In genomic region chr7:96181174-96181573, GRCh38 we compare ENCODE assay signal across 16 cellular contexts.
DNase-seq lines count a peak whose midpoint lies in the region; ATAC-seq and TF ChIP-seq lines count a peak whose summit lies in the region.
"Had no signal": no experiment of that assay in that cellular context is flagged by ENCODE, and none has a peak within 500 bp of the region (broad histone marks: within the 10 kb centered on the region; RNA-seq: fewer than 3 reads in every experiment).

No MANE protein-coding gene starts in this region.

- no peaks in the 10 kb centered on the region for H3K79me2 ChIP-seq in GM23338 (replicated peaks; ENCODE audit: insufficient read depth)

- no peak overlapping the region for H3K27ac Mint-ChIP-seq in GM23338
- H3K27ac Mint-ChIP-seq in CD14-positive monocyte = no peak overlapping the region
- no peak overlapping the region for H3K27ac Mint-ChIP-seq in activated CD8-positive, alpha-beta memory T cell treated with anti-CD3 and anti-CD28 coated beads, Interleukin-2, amount 10 ng/mL, durations not matched to agents 7 days and 5 days
- H3K27ac Mint-ChIP-seq: CD8-positive, alpha-beta T cell had no signal

- DNase-seq in GM23338 (ENCODE audit: low spot score) (no peak), cardiac fibroblast (ENCODE audit: low read depth in 2 of 2) (peak; percentile 6 to 29), mesenchymal stem cell (no peak), CD14-positive monocyte (ENCODE audit: low spot score) (no peak), A172 (ENCODE audit: low spot score) (no peak)
- DNase-seq in activated CD8-positive, alpha-beta memory T cell treated with anti-CD3 and anti-CD28 coated beads, Interleukin-2, amount 10 ng/mL, durations not matched to agents 7 days and 5 days = no peak
- DNase-seq: BE2C; CD8-positive, alpha-beta T cell; COR-L47; DMS153; DMS79 treated with DMSO at 0.1 percent for 48 hours; EL had no signal

- H3K4me3 Mint-ChIP-seq in GM23338 = no peak overlapping the region
- no peak overlapping the region for H3K4me3 Mint-ChIP-seq in CD14-positive monocyte
- no peak overlapping the region for H3K4me3 Mint-ChIP-seq in activated CD8-positive, alpha-beta memory T cell treated with anti-CD3 and anti-CD28 coated beads, Interleukin-2, amount 10 ng/mL, durations not matched to agents 7 days and 5 days
- H3K4me3 Mint-ChIP-seq: CD8-positive, alpha-beta T cell had no signal

- H3K9ac ChIP-seq in HUES48 (ENCODE audit: low read depth, low read length) = no peak overlapping the region
- H3K9ac ChIP-seq in mesenchymal stem cell (ENCODE audit: low read length) = no peak overlapping the region

- peaks cover 24% of the 10 kb centered on the region for H3K4me1 ChIP-seq in GM23338 (ENCODE audit: insufficient read depth)
- peaks cover 41% of the 10 kb centered on the region for H3K4me1 ChIP-seq in HUES48 (ENCODE audit: control insufficient read depth, insufficient read depth, low read length)
- peaks cover 1% of the 10 kb centered on the region for H3K4me1 ChIP-seq in mesenchymal stem cell (ENCODE audit: control insufficient read depth, insufficient read depth, low read depth, low read length)
- H3K4me1 ChIP-seq: A549 had no signal

- H3K9me3 Mint-ChIP-seq in GM23338 (no peaks in the 10 kb centered on the region), CD14-positive monocyte (no peaks in the 10 kb centered on the region)
- no peaks in the 10 kb centered on the region for H3K9me3 Mint-ChIP-seq in activated CD8-positive, alpha-beta memory T cell treated with anti-CD3 and anti-CD28 coated beads, Interleukin-2, amount 10 ng/mL, durations not matched to agents 7 days and 5 days (ENCODE audit: low read depth)
- H3K9me3 Mint-ChIP-seq: CD8-positive, alpha-beta T cell had no signal

- no peaks in the 10 kb centered on the region for H3K36me3 ChIP-seq in GM23338 (ENCODE audit: insufficient read depth)
- H3K36me3 ChIP-seq in HUES48 (ENCODE audit: control insufficient read depth, insufficient read depth, low read length) = peaks cover 31% of the 10 kb centered on the region
- peaks cover 11 to 57% of the 10 kb centered on the region in 2 experiments for H3K36me3 ChIP-seq in mesenchymal stem cell (ENCODE audit: control insufficient read depth in 1 of 2, insufficient read depth in 2 of 2, low read depth in 1 of 2, low read length in 2 of 2)

- TF ChIP-seq CTCF in GM23338 (conservative IDR thresholded peaks at IDR 0.05; ENCODE audit: low read depth in 2 of 2) (no peak), cardiac fibroblast (IDR thresholded peaks at IDR 0.05; ENCODE audit: low read depth, low read length) (no peak), CD14-positive monocyte (IDR thresholded peaks at IDR 0.05) (no peak)

- H2BK12ac ChIP-seq in mesenchymal stem cell (ENCODE audit: low read length in 2 of 2) = no peak overlapping the region

- no peak overlapping the region for H4K91ac ChIP-seq in mesenchymal stem cell (ENCODE audit: low read length)

- peaks cover 38% of the 10 kb centered on the region; the same call in 2 of the 3 replicates for H3K4me1 Mint-ChIP-seq in GM23338
- H3K4me1 Mint-ChIP-seq in CD14-positive monocyte = no peaks in the 10 kb centered on the region
- H3K4me1 Mint-ChIP-seq in activated CD8-positive, alpha-beta memory T cell treated with anti-CD3 and anti-CD28 coated beads, Interleukin-2, amount 10 ng/mL, durations not matched to agents 7 days and 5 days = no peaks in the 10 kb centered on the region

- H3K79me1 ChIP-seq in mesenchymal stem cell (replicated peaks; ENCODE audit: low read length, poor library complexity, severe bottlenecking) = peaks cover 1% of the 10 kb centered on the region

- H3K27ac ChIP-seq in GM23338 (ENCODE audit: low read depth) (no peak overlapping the region), HUES48 (ENCODE audit: low read depth, low read length) (peak overlapping the region; percentile 86), mesenchymal stem cell (ENCODE audit: low read length, poor library complexity, severe bottlenecking) (no peak overlapping the region)
- H3K27ac ChIP-seq: A549, C4-2B had no signal

- peaks cover 2% of the 10 kb centered on the region for H3K27me3 Mint-ChIP-seq in GM23338 (ENCODE audit: insufficient read depth, low read depth, poor library complexity)
- H3K27me3 Mint-ChIP-seq in CD14-positive monocyte (ENCODE audit: low read depth in 3 of 3) = no peaks in the 10 kb centered on the region
- no peaks in the 10 kb centered on the region for H3K27me3 Mint-ChIP-seq in activated CD8-positive, alpha-beta memory T cell treated with anti-CD3 and anti-CD28 coated beads, Interleukin-2, amount 10 ng/mL, durations not matched to agents 7 days and 5 days

- CTCF ChIA-PET in activated CD8-positive, alpha-beta memory T cell treated with anti-CD3 and anti-CD28 coated beads, Interleukin-2, amount 10 ng/mL, durations not matched to agents 7 days and 5 days (lab: Charles Lee) = no interaction called here

- H3K14ac ChIP-seq in mesenchymal stem cell (ENCODE audit: low read length in 2 of 2) = no peak overlapping the region

- no peaks in the 10 kb centered on the region for H3K9me3 ChIP-seq in HUES48 (ENCODE audit: control insufficient read depth, insufficient read depth, low read length)
- H3K9me3 ChIP-seq in mesenchymal stem cell (ENCODE audit: control insufficient read depth, low read length) = no peaks in the 10 kb centered on the region
- H3K9me3 ChIP-seq: A549, BE2C had no signal

- H4K8ac ChIP-seq in mesenchymal stem cell (ENCODE audit: low read length) = no peak overlapping the region

- H3K4me2 ChIP-seq in GM23338 (0 out of 2 replicates have a peak overlapping the region, but pooled peaks have one; percentile 14), mesenchymal stem cell (ENCODE audit: low read length, poor library complexity, severe bottlenecking) (no peak overlapping the region)
- H3K4me2 ChIP-seq: A549 had no signal

- peaks cover 5% of the 10 kb centered on the region; the same call in 1 of the 2 replicates for H4K20me1 ChIP-seq in GM23338 (replicated peaks; ENCODE audit: insufficient read depth)

- H3K9me2 ChIP-seq in GM23338 (ENCODE audit: insufficient read depth) = no peaks in the 10 kb centered on the region

- WGBS in mesenchymal stem cell = 90% methylated on average over 1 of the region's 3 CpGs

- intact Hi-C loops in CD14-positive monocyte (cut with micrococcal nuclease) = no loop called here

- no peak overlapping the region for H2AK5ac ChIP-seq in mesenchymal stem cell (ENCODE audit: low read length, severe bottlenecking)

- no peak overlapping the region for H2BK15ac ChIP-seq in mesenchymal stem cell (ENCODE audit: low read depth, poor library complexity, severe bottlenecking)

- no peak overlapping the region for H3K18ac ChIP-seq in mesenchymal stem cell (ENCODE audit: low read depth in 1 of 2, low read length in 2 of 2)

- no peak overlapping the region for H2AFZ ChIP-seq in GM23338
- no peak overlapping the region for H2AFZ ChIP-seq in mesenchymal stem cell (ENCODE audit: low read depth, low read length)

- H2BK5ac ChIP-seq in mesenchymal stem cell (ENCODE audit: low read depth, low read length, poor library complexity, severe bottlenecking) = peak overlapping the region; percentile 24

- ATAC-seq in GM23338 (peak; percentile 65), HG03196 (IDR thresholded peaks at IDR 0.05; ENCODE audit: unreplicated experiment) (no peak)
- ATAC-seq in activated CD8-positive, alpha-beta memory T cell treated with anti-CD3 and anti-CD28 coated beads, Interleukin-2, amount 10 ng/mL, durations not matched to agents 7 days and 5 days = no peak
- ATAC-seq: A549; CD8-positive, alpha-beta T cell had no signal

- no peak overlapping the region for H3K4me3 ChIP-seq in GM23338
- no peak overlapping the region for H3K4me3 ChIP-seq in HUES48 (ENCODE audit: low read depth, low read length)
- no peak overlapping the region for H3K4me3 ChIP-seq in cardiac fibroblast (replicated peaks in 1 of 2; ENCODE audit: low read depth in 2 of 2, low read length in 2 of 2)
- no peak overlapping the region for H3K4me3 ChIP-seq in mesenchymal stem cell (ENCODE audit: insufficient read depth in 1 of 2, low read depth in 1 of 2, low read length in 2 of 2)
- H3K4me3 ChIP-seq: A549 had no signal

- H3K36me3 Mint-ChIP-seq in GM23338 (ENCODE audit: low read depth) (peaks cover 15% of the 10 kb centered on the region), CD14-positive monocyte (peaks cover 56 to 61% of the 10 kb centered on the region in 2 donors)
- peaks cover 2% of the 10 kb centered on the region for H3K36me3 Mint-ChIP-seq in activated CD8-positive, alpha-beta memory T cell treated with anti-CD3 and anti-CD28 coated beads, Interleukin-2, amount 10 ng/mL, durations not matched to agents 7 days and 5 days

- no peak overlapping the region for H3K23ac ChIP-seq in mesenchymal stem cell (ENCODE audit: low read length in 2 of 2)

- no peak overlapping the region for H3K4ac ChIP-seq in mesenchymal stem cell (ENCODE audit: low read depth in 1 of 2, low read length in 2 of 2)

- H3F3A ChIP-seq in GM23338 (replicated peaks; ENCODE audit: low read depth) = no peaks in the 10 kb centered on the region

- H2BK120ac ChIP-seq in mesenchymal stem cell (ENCODE audit: low read depth, low read length) = no peak overlapping the region

- no peaks in the 10 kb centered on the region for H3K27me3 ChIP-seq in GM23338 (ENCODE audit: insufficient read depth)
- no peaks in the 10 kb centered on the region for H3K27me3 ChIP-seq in HUES48 (ENCODE audit: control insufficient read depth, insufficient read depth, low read length)
- H3K27me3 ChIP-seq in mesenchymal stem cell (ENCODE audit: control insufficient read depth in 1 of 2, insufficient read depth in 1 of 2, low read length in 2 of 2) = no peaks in the 10 kb centered on the region
- H3K27me3 ChIP-seq: BE2C had no signal

TF ChIP-seq in GM23338, 12 proteins besides CTCF, POLR2A, EP300 and RAD21:
- no peak for TF ChIP-seq ZNF114 (CRISPR knock-in tag; IDR thresholded peaks at IDR 0.05)
- TF ChIP-seq STAT1 (IDR thresholded peaks at IDR 0.05; ENCODE audit: unreplicated experiment) = no peak
- no peak for TF ChIP-seq NANOG (IDR thresholded peaks at IDR 0.05; ENCODE audit: borderline replicate concordance)
- no peak for TF ChIP-seq POLR2AphosphoS5 (IDR thresholded peaks at IDR 0.05; ENCODE audit: low read depth)
TF ChIP-seq in GM23338: peak in this region for 0.

Comparison
In these comparisons a context has a peak if more than half of its experiments do, and no peak if none do; other contexts are left out.
1. DNase-seq: peak in cardiac fibroblast (2 of 2); none in GM23338 (single experiment), mesenchymal stem cell (single experiment), CD14-positive monocyte (single experiment), A172 (single experiment) and activated CD8-positive, alpha-beta memory T cell treated with anti-CD3 and anti-CD28 coated beads, Interleukin-2, amount 10 ng/mL, durations not matched to agents 7 days and 5 days (single experiment).